12 cellular contexts compared by ENCODE assay signal in genomic region chr17:40518401-40519088, GRCh38. TPM values are rescaled to one million over a fixed set of nuclear protein-coding genes. Genes with fewer than 3 reads are reported as not detected.
DNase-seq lines count a peak whose midpoint lies in the region; ATAC-seq lines count a peak whose summit lies in the region.
"Had no signal": no experiment of that assay in that cellular context is flagged by ENCODE, and none has a peak within 500 bp of the region (broad histone marks: within the 10 kb centered on the region; RNA-seq: fewer than 3 reads in every experiment).

No MANE protein-coding gene starts in this region.

- H3K36me3 Mint-ChIP-seq in activated CD8-positive, alpha-beta memory T cell treated with anti-CD3 and anti-CD28 coated beads, Interleukin-2, amount 10 ng/mL, durations not matched to agents 7 days and 5 days: peaks cover 27% of the 10 kb centered on the region

- CTCF ChIA-PET in activated CD8-positive, alpha-beta memory T cell treated with anti-CD3 and anti-CD28 coated beads, Interleukin-2, amount 10 ng/mL, durations not matched to agents 7 days and 5 days (lab: Charles Lee): interaction anchor here (1.2 to 5.5 kb wide), 8 partner anchors 8 to 92 kb away, joined by 3 to 48 read pairs (median 12); no protein-coding TSS in a partner anchor

- no peak for ATAC-seq in activated CD8-positive, alpha-beta memory T cell treated with anti-CD3 and anti-CD28 coated beads, Interleukin-2, amount 10 ng/mL, durations not matched to agents 7 days and 5 days
- ATAC-seq in esophagus mucosa (peak; percentile 79), HG02678 (IDR thresholded peaks at IDR 0.05; ENCODE audit: unreplicated experiment) (no peak)
- ATAC-seq in stimulated activated naive CD8-positive, alpha-beta T cell treated with anti-CD3 and anti-CD28 coated beads, Interleukin-15, amount 100 ng/mL, for 72 hours: no peak

- peaks cover 3% of the 10 kb centered on the region for H3K9me3 Mint-ChIP-seq in activated CD8-positive, alpha-beta memory T cell treated with anti-CD3 and anti-CD28 coated beads, Interleukin-2, amount 10 ng/mL, durations not matched to agents 7 days and 5 days (ENCODE audit: low read depth)
- H3K9me3 Mint-ChIP-seq in stimulated activated naive CD8-positive, alpha-beta T cell treated with anti-CD3 and anti-CD28 coated beads, Interleukin-15, amount 100 ng/mL, for 72 hours: peaks cover 0 to 5% of the 10 kb centered on the region in 2 donors

- peak overlapping the region; percentile 75 for H3K27ac Mint-ChIP-seq in activated CD8-positive, alpha-beta memory T cell treated with anti-CD3 and anti-CD28 coated beads, Interleukin-2, amount 10 ng/mL, durations not matched to agents 7 days and 5 days
- no peak overlapping the region for H3K27ac Mint-ChIP-seq in stimulated activated naive CD8-positive, alpha-beta T cell treated with anti-CD3 and anti-CD28 coated beads, Interleukin-15, amount 100 ng/mL, for 72 hours

- DNase-seq in activated CD8-positive, alpha-beta memory T cell treated with anti-CD3 and anti-CD28 coated beads, Interleukin-2, amount 10 ng/mL, durations not matched to agents 7 days and 5 days: no peak
- no peak for DNase-seq in activated CD8-positive, alpha-beta memory T cell treated with anti-CD3 and anti-CD28 coated beads, Interleukin-2, amount 50 U/mL, for 48 hours
- DNase-seq in SW 1271 (lab: John Stamatoyannopoulos, UW): peak; percentile 70 to 80
- no peak for DNase-seq in stimulated activated naive CD8-positive, alpha-beta T cell treated with anti-CD3 and anti-CD28 coated beads, Interleukin-15, amount 100 ng/mL, for 72 hours
- no peak for DNase-seq in epidermal melanocyte (ENCODE audit: insufficient read length, low spot score)
- DNase-seq in NCI-H1930 (lab: John Stamatoyannopoulos, UW): no peak
- DNase-seq: cerebellar nuclear complex, NCI-H187 treated with DMSO at 0.1 percent for 48 hours, retina, stomach had no signal

- peaks cover 59% of the 10 kb centered on the region for H3K4me1 Mint-ChIP-seq in activated CD8-positive, alpha-beta memory T cell treated with anti-CD3 and anti-CD28 coated beads, Interleukin-2, amount 10 ng/mL, durations not matched to agents 7 days and 5 days
- peaks cover 75% of the 10 kb centered on the region for H3K4me1 Mint-ChIP-seq in stimulated activated naive CD8-positive, alpha-beta T cell treated with anti-CD3 and anti-CD28 coated beads, Interleukin-15, amount 100 ng/mL, for 72 hours

- H3K4me3 Mint-ChIP-seq in activated CD8-positive, alpha-beta memory T cell treated with anti-CD3 and anti-CD28 coated beads, Interleukin-2, amount 10 ng/mL, durations not matched to agents 7 days and 5 days: peak overlapping the region; percentile 52
- H3K4me3 Mint-ChIP-seq in stimulated activated naive CD8-positive, alpha-beta T cell treated with anti-CD3 and anti-CD28 coated beads, Interleukin-15, amount 100 ng/mL, for 72 hours: peak overlapping the region; percentile 73 to 74

- H3K27me3 Mint-ChIP-seq in activated CD8-positive, alpha-beta memory T cell treated with anti-CD3 and anti-CD28 coated beads, Interleukin-2, amount 10 ng/mL, durations not matched to agents 7 days and 5 days: peaks cover 23% of the 10 kb centered on the region
- H3K27me3 Mint-ChIP-seq in stimulated activated naive CD8-positive, alpha-beta T cell treated with anti-CD3 and anti-CD28 coated beads, Interleukin-15, amount 100 ng/mL, for 72 hours: peaks cover 12% of the 10 kb centered on the region

RNA-seq across cellular contexts. Expression of gene TNS4, which starts 17.1 kb away (rescaled TPM):
- total RNA-seq in activated CD8-positive, alpha-beta memory T cell treated with anti-CD3 and anti-CD28 coated beads, Interleukin-2, amount 10 ng/mL, durations not matched to agents 7 days and 5 days: 1 to 10 TPM; 4.2 to 5.8 TPM
- total RNA-seq in esophagus mucosa: 52.1 TPM

RNA-seq across cellular contexts. Expression of gene CCR7, which starts 46.7 kb away (rescaled TPM):
- total RNA-seq in activated CD8-positive, alpha-beta memory T cell treated with anti-CD3 and anti-CD28 coated beads, Interleukin-2, amount 10 ng/mL, durations not matched to agents 7 days and 5 days: 10 to 100 TPM; 43.5 to 83.9 TPM
- total RNA-seq in esophagus mucosa: 0.48 TPM

Comparison
In these comparisons a context has a peak if more than half of its experiments do, and no peak if none do; other contexts are left out.
1. DNase-seq: peak in SW 1271 (2 of 2); none in activated CD8-positive, alpha-beta memory T cell treated with anti-CD3 and anti-CD28 coated beads, Interleukin-2, amount 10 ng/mL, durations not matched to agents 7 days and 5 days (single experiment), activated CD8-positive, alpha-beta memory T cell treated with anti-CD3 and anti-CD28 coated beads, Interleukin-2, amount 50 U/mL, for 48 hours (single experiment), stimulated activated naive CD8-positive, alpha-beta T cell treated with anti-CD3 and anti-CD28 coated beads, Interleukin-15, amount 100 ng/mL, for 72 hours (0 of 2), epidermal melanocyte (single experiment) and NCI-H1930 (0 of 2).
2. RNA of gene CCR7, which starts 46.7 kb away (total RNA-seq): 43.5 to 83.9 TPM in activated CD8-positive, alpha-beta memory T cell treated with anti-CD3 and anti-CD28 coated beads, Interleukin-2, amount 10 ng/mL, durations not matched to agents 7 days and 5 days; 0.48 TPM in esophagus mucosa (single experiment); every median in the first group is over 10 times any median in the second.